ENCODE assay signal across 10 cellular contexts in genomic region chr2:203498161-203498560, GRCh38. TPM values are rescaled to one million over a fixed set of nuclear protein-coding genes. Genes with fewer than 3 reads are reported as not detected.
A peak's percentile ranks its signal among the peaks of the same experiment; 100 is the strongest.
DNase-seq lines count a peak whose midpoint lies in the region; ATAC-seq, FAIRE-seq and TF ChIP-seq lines count a peak whose summit lies in the region.
"Had no signal": no experiment of that assay in that cellular context is flagged by ENCODE, and none has a peak within 500 bp of the region (broad histone marks: within the 10 kb centered on the region; RNA-seq: fewer than 3 reads in every experiment).

No MANE protein-coding gene starts in this region.

- TF ChIP-seq CTCF in astrocyte of the spinal cord (IDR thresholded peaks at IDR 0.05; ENCODE audit: low read depth, low read length) (no peak), kidney (IDR thresholded peaks at IDR 0.05; ENCODE audit: borderline replicate concordance, extremely low read depth, insufficient read depth) (no peak)

- DNase-seq in ACHN, result peak; percentile 88
- DNase-seq in HS-5 (ENCODE audit: low read depth), result peak; percentile 85
- peak; percentile 80 for DNase-seq in astrocyte of the spinal cord (ENCODE audit: low read depth, low spot score)
- DNase-seq in kidney, result no peak
- no peak for DNase-seq in DMS153 (lab: John Stamatoyannopoulos, UW)
- no peak for DNase-seq in activated effector memory CD4-positive, alpha-beta T cell treated with anti-CD3 and anti-CD28 coated beads, Interleukin-2, amount 50 U/mL, for 16 hours
- DNase-seq: DMS79, NCI-H187 treated with DMSO at 0.1 percent for 48 hours had no signal

- no peak overlapping the region for H3K9ac ChIP-seq in kidney (ENCODE audit: low read length in 2 of 2)

- H3K9me3 ChIP-seq in kidney (ENCODE audit: control insufficient read depth in 1 of 2, low read length in 2 of 2), result no peaks in the 10 kb centered on the region

- in situ Hi-C loops in ACHN (cut with HindIII; ENCODE audit: low pct_ligation_motif_present, low pct_unique_long_range_greater_than_20kb, low sequenced_read_pairs) (no loop called here), astrocyte of the spinal cord (cut with HindIII; ENCODE audit: low sequenced_read_pairs) (no loop called here)

- H3K4me3 ChIP-seq in astrocyte of the spinal cord (ENCODE audit: low read depth, low read length) (no peak overlapping the region), kidney (ENCODE audit: low read length in 2 of 2) (no peak overlapping the region)

- H3K36me3 ChIP-seq in kidney (ENCODE audit: control insufficient read depth in 1 of 2, insufficient read depth in 2 of 2, low read length in 2 of 2), result no peaks in the 10 kb centered on the region

- peaks cover 4 to 6% of the 10 kb centered on the region in 2 donors for H3K4me1 ChIP-seq in kidney (ENCODE audit: control insufficient read depth in 1 of 2, insufficient read depth in 1 of 2, low read depth in 1 of 2, low read length in 2 of 2)

- H3K27ac ChIP-seq in kidney (ENCODE audit: low read depth in 2 of 2, low read length in 2 of 2), result peak overlapping the region in 1 of 2 donors; percentile 33

- intact Hi-C loops in kidney (cut with DNase I), result no loop called here

- peak; percentile 60 for FAIRE-seq in kidney (lab: Jason Lieb, UNC)

- ATAC-seq in HG02623 (IDR thresholded peaks at IDR 0.05; ENCODE audit: unreplicated experiment) (no peak), HG03432 (IDR thresholded peaks at IDR 0.05; ENCODE audit: unreplicated experiment) (no peak)

RNA-seq across cellular contexts. Expression of gene RAPH1, which starts 36.9 kb away (rescaled TPM):
- total RNA-seq in kidney, result 90.7 TPM
- 3.5 TPM for polyA plus RNA-seq in kidney (ENCODE audit: insufficient read depth, low read depth, low replicate concordance)

Comparison
In these comparisons a context has a peak if more than half of its experiments do, and no peak if none do; other contexts are left out.
1. DNase-seq: peak in ACHN (single experiment), HS-5 (single experiment) and astrocyte of the spinal cord (single experiment); none in kidney (single experiment), DMS153 (single experiment) and activated effector memory CD4-positive, alpha-beta T cell treated with anti-CD3 and anti-CD28 coated beads, Interleukin-2, amount 50 U/mL, for 16 hours (single experiment).